Comparison of ENCODE assay signal across 9 cellular contexts in genomic region chr9:26955921-26956886, GRCh38. TPM values are rescaled to one million over a fixed set of nuclear protein-coding genes. Genes with fewer than 3 reads are reported as not detected.
DNase-seq lines count a peak whose midpoint lies in the region; ATAC-seq lines count a peak whose summit lies in the region.
"Had no signal": no experiment of that assay in that cellular context is flagged by ENCODE, and none has a peak within 500 bp of the region (broad histone marks: within the 10 kb centered on the region; RNA-seq: fewer than 3 reads in every experiment).

Gene IFT74, plus strand, starts transcription at chr9:26956412. Its CDS starts 5,556 bp downstream, at chr9:26961968.

- intact Hi-C loops in left colon (cut with DNase I, micrococcal nuclease), result no loop called here

- peak; percentile 95 for DNase-seq in AML-193 (lab: John Stamatoyannopoulos, UW)
- DNase-seq in GM19238 (ENCODE audit: insufficient read length, low spot score), result peak; percentile 90
- DNase-seq in NCI-H524 (lab: John Stamatoyannopoulos, UW), result peak; percentile 94 to 96
- peak; percentile 92 for DNase-seq in activated CD4-positive, alpha-beta T cell treated with anti-CD3 and anti-CD28 coated beads, Interleukin-2, amount 50 U/mL, for 1 hour
- DNase-seq in cortex of kidney (lab: John Stamatoyannopoulos, UW), result peak; percentile 31
- peak; percentile 98 for DNase-seq in left colon
- peak; percentile 80 to 85 for DNase-seq in stimulated activated CD4-positive, alpha-beta T cell treated with anti-CD3 and anti-CD28 coated beads, Interleukin-1b, Interleukin-23, amount 100 ng/mL, for 4 hours (ENCODE audit: low read depth in 2 of 2)

- ATAC-seq in HG03439 (IDR thresholded peaks at IDR 0.05; ENCODE audit: unreplicated experiment) (peak; percentile 98), left colon (peak; percentile 99)

RNA-seq across cellular contexts. Expression of gene IFT74, which starts in this region (rescaled TPM):
- 10 to 100 TPM; 14.9 to 17.2 TPM for total RNA-seq in left colon
- total RNA-seq: SK-MEL-5 had no signal

Comparison
In these comparisons a context has a peak if more than half of its experiments do, and no peak if none do; other contexts are left out.
1. Peak in every context shown above with its lines: DNase-seq and ATAC-seq.
2. DNase-seq: peak in every context shown above with its lines; median percentile 98 in left colon; 95 in AML-193; 95 in NCI-H524; 92 in activated CD4-positive, alpha-beta T cell treated with anti-CD3 and anti-CD28 coated beads, Interleukin-2, amount 50 U/mL, for 1 hour; 90 in GM19238; 82 in stimulated activated CD4-positive, alpha-beta T cell treated with anti-CD3 and anti-CD28 coated beads, Interleukin-1b, Interleukin-23, amount 100 ng/mL, for 4 hours; 31 in cortex of kidney.